ENCODE assay signal across 10 cellular contexts in the genomic region with DNA sequence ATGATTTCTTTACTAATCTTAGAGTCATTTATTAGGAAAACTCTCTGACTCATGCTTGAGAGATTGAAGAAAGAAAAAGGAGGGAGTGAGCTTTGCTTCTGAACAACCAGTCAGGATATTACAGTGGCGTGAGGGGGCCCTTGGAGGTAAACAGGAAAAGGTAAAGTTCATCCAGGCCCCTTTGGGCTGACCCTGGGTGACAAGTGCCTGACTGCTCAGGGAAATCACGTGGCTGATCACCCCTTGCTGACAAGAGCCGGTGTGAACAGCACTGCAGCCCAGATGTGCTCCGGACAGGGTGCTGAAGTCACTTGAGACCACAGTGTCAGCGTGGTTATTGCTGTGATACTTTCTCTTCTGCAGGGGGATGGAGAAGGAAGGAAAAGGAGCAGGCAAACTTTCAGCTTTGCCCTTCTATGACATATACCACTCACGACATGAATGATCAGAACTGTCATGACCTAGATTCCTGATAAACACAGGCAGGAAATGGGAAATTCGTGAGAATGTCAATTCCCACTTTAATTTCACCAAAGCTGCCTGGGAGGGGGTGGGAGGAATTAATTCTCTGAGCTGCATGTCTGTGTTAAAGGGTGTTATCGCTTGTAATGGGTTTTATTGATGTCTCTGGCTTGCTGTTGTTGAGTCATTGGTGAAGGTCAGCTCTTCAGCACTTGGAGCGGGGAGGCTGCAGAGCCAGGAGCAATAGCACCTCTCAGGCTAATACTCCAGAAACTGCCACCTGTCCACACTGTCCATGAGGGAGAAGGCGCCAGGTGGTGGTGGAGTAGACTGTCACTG.
DNase-seq lines count a peak whose midpoint lies in the region; ATAC-seq and TF ChIP-seq lines count a peak whose summit lies in the region.
"Had no signal": no experiment of that assay in that cellular context is flagged by ENCODE, and none has a peak within 500 bp of the region (broad histone marks: within the 10 kb centered on the region; RNA-seq: fewer than 3 reads in every experiment).

No MANE protein-coding gene starts in this region.

- H3K4me3 ChIP-seq in Peyer's patch: no peak overlapping the region

- TF ChIP-seq POLR2A in Peyer's patch (IDR thresholded peaks at IDR 0.05): no peak

- no peaks in the 10 kb centered on the region for H3K9me3 ChIP-seq in Peyer's patch

- peaks cover 26% of the 10 kb centered on the region for H3K4me1 Mint-ChIP-seq in endothelial cell (ENCODE audit: unreplicated experiment)

- H3K9me3 Mint-ChIP-seq in endothelial cell (ENCODE audit: unreplicated experiment): no peaks in the 10 kb centered on the region

- peaks cover 50% of the 10 kb centered on the region for H3K36me3 Mint-ChIP-seq in endothelial cell (ENCODE audit: low read depth, unreplicated experiment)

- H3K4me1 ChIP-seq in Peyer's patch: no peaks in the 10 kb centered on the region

- peak overlapping the region; percentile 57 for H3K27ac Mint-ChIP-seq in endothelial cell (ENCODE audit: unreplicated experiment)

- no peak overlapping the region for H3K27ac ChIP-seq in Peyer's patch
- H3K27ac ChIP-seq: parathyroid adenoma had no signal

- H3K27me3 ChIP-seq in Peyer's patch: no peaks in the 10 kb centered on the region

- H3K4me3 Mint-ChIP-seq in endothelial cell (ENCODE audit: unreplicated experiment): peak overlapping the region; percentile 45

- DNase-seq in Daoy (ENCODE audit: low read depth) (peak; percentile 23), Peyer's patch (peak in 2 of 3 donors; percentile 18 to 51), endothelial cell (ENCODE audit: low spot score) (no peak), AG20443 (ENCODE audit: low spot score) (no peak)
- peak; percentile 6 for DNase-seq in stimulated activated CD8-positive, alpha-beta memory T cell treated with anti-CD3 and anti-CD28 coated beads, Interleukin-12 subunit alpha, Interleukin-12 subunit beta, amount 100 ng/mL, for 1 hour (ENCODE audit: low read depth)
- DNase-seq: activated CD4-positive, alpha-beta T cell treated with anti-CD3 and anti-CD28 coated beads, Interleukin-2, amount 50 U/mL, for 4 hours; kidney glomerular epithelial cell had no signal

- TF ChIP-seq CTCF in Peyer's patch (IDR thresholded peaks at IDR 0.05): no peak
- TF ChIP-seq CTCF in endothelial cell (IDR thresholded peaks at IDR 0.05; ENCODE audit: unreplicated experiment): no peak

- ATAC-seq in GM19324 (IDR thresholded peaks at IDR 0.05; ENCODE audit: low FRiP score, unreplicated experiment) (no peak), esophagus mucosa (no peak)

- H3K27me3 Mint-ChIP-seq in endothelial cell (ENCODE audit: unreplicated experiment): peaks cover 10% of the 10 kb centered on the region

- peaks cover 0 to 14% (median 0%) of the 10 kb centered on the region in 3 donors for H3K36me3 ChIP-seq in Peyer's patch

Comparison
In these comparisons a context has a peak if more than half of its experiments do, and no peak if none do; other contexts are left out.
1. DNase-seq: peak in Daoy (single experiment), Peyer's patch (2 of 3) and stimulated activated CD8-positive, alpha-beta memory T cell treated with anti-CD3 and anti-CD28 coated beads, Interleukin-12 subunit alpha, Interleukin-12 subunit beta, amount 100 ng/mL, for 1 hour (single experiment); none in endothelial cell (single experiment) and AG20443 (single experiment).